ENCODE assay signal across 11 cellular contexts in the genomic region with DNA sequence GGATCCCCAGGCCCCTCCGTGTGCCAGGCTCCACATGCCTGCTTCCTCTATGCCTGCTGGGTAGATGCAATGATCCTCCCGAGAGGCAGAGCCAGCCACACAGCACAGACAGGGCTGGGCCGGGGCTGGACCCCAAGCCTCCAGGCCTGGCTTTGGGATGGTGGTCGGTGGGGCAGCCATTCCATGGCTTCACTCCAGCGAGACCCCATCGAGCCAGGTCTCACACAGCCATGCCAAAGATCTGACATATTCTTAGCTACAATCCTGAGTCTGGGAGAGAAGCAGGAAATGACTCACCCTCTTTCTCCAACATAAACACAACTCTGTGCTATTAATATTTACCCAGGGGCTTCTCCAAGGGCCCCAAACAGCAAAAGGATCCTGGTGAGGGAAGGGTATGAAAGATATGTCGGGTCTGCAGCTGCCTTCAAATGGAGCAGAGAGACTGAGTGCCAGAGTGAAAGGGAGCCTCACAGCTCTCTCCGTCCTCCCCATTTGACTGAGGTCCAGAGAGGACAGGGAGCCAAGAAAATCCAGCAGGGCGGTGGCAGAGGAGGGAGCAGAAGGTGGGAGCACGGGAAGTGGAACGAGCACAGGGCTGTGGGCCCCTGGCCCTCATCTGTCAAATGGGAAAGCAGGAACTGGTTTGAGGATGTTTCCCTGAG.
DNase-seq lines count a peak whose midpoint lies in the region; ATAC-seq, FAIRE-seq and TF ChIP-seq lines count a peak whose summit lies in the region.
"Had no signal": no experiment of that assay in that cellular context is flagged by ENCODE, and none has a peak within 500 bp of the region (broad histone marks: within the 10 kb centered on the region; RNA-seq: fewer than 3 reads in every experiment).

No MANE protein-coding gene starts in this region.

- peak overlapping the region; percentile 74 for H3K4me2 ChIP-seq in A549
- H3K4me2 ChIP-seq in mesendoderm (ENCODE audit: low read length): no peak overlapping the region

- H3K79me2 ChIP-seq in mesendoderm (ENCODE audit: control insufficient read depth, insufficient read depth, low read length): no peaks in the 10 kb centered on the region

- intact Hi-C loops in dorsolateral prefrontal cortex (cut with DNase I): loop anchor here in 1 of 2 donors (10.0 kb wide), 1 partner anchor 169 kb away; no protein-coding TSS in a partner anchor

- no peak overlapping the region for H3K18ac ChIP-seq in mesendoderm (ENCODE audit: low read length)

- H3K56ac ChIP-seq in mesendoderm (ENCODE audit: low read length): no peak overlapping the region

- no peaks in the 10 kb centered on the region for H3K4me1 Mint-ChIP-seq in activated naive CD8-positive, alpha-beta T cell treated with anti-CD3 and anti-CD28 coated beads for 36 hours

- no peak for TF ChIP-seq EP300 in A549 (IDR thresholded peaks at IDR 0.05)

- POLR2A ChIA-PET in A549 (lab: Yijun Ruan, JAX): no interaction called here

- H3K79me1 ChIP-seq in mesendoderm (ENCODE audit: low read length): no peaks in the 10 kb centered on the region

- TF ChIP-seq RAD21 in A549 (conservative IDR thresholded peaks at IDR 0.05 in 1 of 2, IDR thresholded peaks at IDR 0.05 in 1 of 2): no peak

- WGBS in A549 (ENCODE audit: missing lambda C conversion rate): 10% methylated on average over 7 of the region's 11 CpGs
- WGBS in mesendoderm (ENCODE audit: extremely low coverage, insufficient coverage, low lambda C conversion rate): no CpG with 5 or more reads among the region's 11 CpGs

- no peak overlapping the region for H3K27ac Mint-ChIP-seq in activated naive CD8-positive, alpha-beta T cell treated with anti-CD3 and anti-CD28 coated beads for 36 hours
- H3K27ac Mint-ChIP-seq: progenitor cell of endocrine pancreas had no signal

- H3K4me1 ChIP-seq in A549: peaks cover 28% of the 10 kb centered on the region
- no peaks in the 10 kb centered on the region for H3K4me1 ChIP-seq in mesendoderm (ENCODE audit: control insufficient read depth, low read depth, low read length)

- TF ChIP-seq CTCF in A549 (IDR thresholded peaks at IDR 0.05) (no peak), dorsolateral prefrontal cortex (IDR thresholded peaks at IDR 0.05 in 54 of 56, conservative IDR thresholded peaks at IDR 0.05 in 2 of 56; ENCODE audit: low read depth in 1 of 56, partially characterized antibody in 56 of 56) (no peak)

- in situ Hi-C loops in G401 (cut with HindIII; ENCODE audit: low sequenced_read_pairs): no loop called here

- CTCF ChIA-PET in A549 (lab: Yijun Ruan, JAX): interaction anchor here (2.5 kb wide), 1 partner anchor 291 kb away, joined by 11 read pairs; no protein-coding TSS in a partner anchor

- no peak overlapping the region for H3K23ac ChIP-seq in mesendoderm (ENCODE audit: low read length)

- H2BK5ac ChIP-seq in mesendoderm (ENCODE audit: low read length): no peak overlapping the region

- peaks cover 54% of the 10 kb centered on the region for H3K27me3 Mint-ChIP-seq in activated naive CD8-positive, alpha-beta T cell treated with anti-CD3 and anti-CD28 coated beads for 36 hours

- H2BK120ac ChIP-seq in mesendoderm (ENCODE audit: low read depth, low read length): no peak overlapping the region

- no peak overlapping the region for H4K8ac ChIP-seq in mesendoderm (ENCODE audit: low read depth, low read length)

- no peak overlapping the region for H3K9ac ChIP-seq in mesendoderm (ENCODE audit: low read length)

- no peak overlapping the region for H2BK15ac ChIP-seq in mesendoderm (replicated peaks; ENCODE audit: low read depth)

- no peaks in the 10 kb centered on the region for H3K36me3 ChIP-seq in mesendoderm (ENCODE audit: control insufficient read depth, insufficient read depth, low read length)
- H3K36me3 ChIP-seq: BE2C had no signal

- H4K5ac ChIP-seq in mesendoderm (ENCODE audit: low read length): no peak overlapping the region

- peak; percentile 38 to 56 for DNase-seq in A549 (ENCODE audit: low read depth in 1 of 2, low spot score in 1 of 2)
- DNase-seq in LHCN-M2 (ENCODE audit: low read depth): peak; percentile 48
- DNase-seq in dorsolateral prefrontal cortex: no peak
- peak; percentile 42 for DNase-seq in mesendoderm
- DNase-seq in activated naive CD8-positive, alpha-beta T cell treated with anti-CD3 and anti-CD28 coated beads for 36 hours: no peak
- DNase-seq in stimulated activated CD4-positive, alpha-beta T cell treated with anti-CD3 and anti-CD28 coated beads, Interleukin-4, amount 100 ng/mL, for 24 hours: no peak
- DNase-seq in NCI-H82 (lab: John Stamatoyannopoulos, UW): no peak
- DNase-seq in G401 (ENCODE audit: low spot score): no peak
- DNase-seq: BE2C, NCI-H510A had no signal

- no peak for FAIRE-seq in A549 (lab: Jason Lieb, UNC)

- peak; percentile 44 to 81; a peak in 3 of 6 replicates for ATAC-seq in A549

- no peak overlapping the region for H3K4ac ChIP-seq in mesendoderm (ENCODE audit: low read depth, low read length)

- no peak for TF ChIP-seq POLR2A in A549 (IDR thresholded peaks at IDR 0.05; ENCODE audit: low read length)

- H3K9me3 ChIP-seq in A549: no peaks in the 10 kb centered on the region
- H3K9me3 ChIP-seq: BE2C had no signal

- no peak overlapping the region for H3K4me3 Mint-ChIP-seq in activated naive CD8-positive, alpha-beta T cell treated with anti-CD3 and anti-CD28 coated beads for 36 hours

- H3K9me3 Mint-ChIP-seq in activated naive CD8-positive, alpha-beta T cell treated with anti-CD3 and anti-CD28 coated beads for 36 hours: no peaks in the 10 kb centered on the region

- H3K27me3 ChIP-seq in dorsolateral prefrontal cortex (peaks cover 0 to 20% (median 0%) of the 10 kb centered on the region in 45 donors), mesendoderm (ENCODE audit: insufficient read depth, low read length, poor library complexity) (no peaks in the 10 kb centered on the region)
- H3K27me3 ChIP-seq: BE2C had no signal

- H3K27ac ChIP-seq in A549 (peak overlapping the region; percentile 76 to 87), dorsolateral prefrontal cortex (peak overlapping the region in 49 of 59 donors; percentile 4 to 89 (median 63)), mesendoderm (ENCODE audit: low read depth, low read length) (no peak overlapping the region)

- no peaks in the 10 kb centered on the region for H3K36me3 Mint-ChIP-seq in activated naive CD8-positive, alpha-beta T cell treated with anti-CD3 and anti-CD28 coated beads for 36 hours

- H3K4me3 ChIP-seq in A549: no peak overlapping the region
- H3K4me3 ChIP-seq in dorsolateral prefrontal cortex: no peak overlapping the region
- H3K4me3 ChIP-seq in mesendoderm (ENCODE audit: low read length): no peak overlapping the region

- no peak overlapping the region for H2AK5ac ChIP-seq in mesendoderm (ENCODE audit: low read length)

TF ChIP-seq in A549, 52 proteins besides CTCF, POLR2A, EP300 and RAD21 (continues in another document):
- no peak for TF ChIP-seq SREBF2 (IDR thresholded peaks at IDR 0.05)
- TF ChIP-seq CBX8 (IDR thresholded peaks at IDR 0.05): no peak
- no peak for TF ChIP-seq FOSB (CRISPR knock-in tag; IDR thresholded peaks at IDR 0.05)
- TF ChIP-seq, protein P1, sequence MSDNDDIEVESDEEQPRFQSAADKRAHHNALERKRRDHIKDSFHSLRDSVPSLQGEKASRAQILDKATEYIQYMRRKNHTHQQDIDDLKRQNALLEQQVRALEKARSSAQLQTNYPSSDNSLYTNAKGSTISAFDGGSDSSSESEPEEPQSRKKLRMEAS (IDR thresholded peaks at IDR 0.05): 0 out of 2 replicates have a peak, but pooled peaks have one; percentile 46
- no peak for TF ChIP-seq NR3C1 (IDR thresholded peaks at IDR 0.05)
- TF ChIP-seq CHD2 (IDR thresholded peaks at IDR 0.05; ENCODE audit: low read length, partially characterized antibody): no peak
- TF ChIP-seq TFCP2L1 (CRISPR knock-in tag; IDR thresholded peaks at IDR 0.05): no peak
- TF ChIP-seq ZNF302 (CRISPR knock-in tag; IDR thresholded peaks at IDR 0.05): no peak
- no peak for TF ChIP-seq FOSL2 (IDR thresholded peaks at IDR 0.05)
- TF ChIP-seq FOSL2 (CRISPR knock-in tag; IDR thresholded peaks at IDR 0.05): peak; percentile 72; the same call in 1 of the 2 replicates
- no peak for TF ChIP-seq HOXB13 (CRISPR knock-in tag; IDR thresholded peaks at IDR 0.05; ENCODE audit: low read depth)
- TF ChIP-seq, protein P2, sequence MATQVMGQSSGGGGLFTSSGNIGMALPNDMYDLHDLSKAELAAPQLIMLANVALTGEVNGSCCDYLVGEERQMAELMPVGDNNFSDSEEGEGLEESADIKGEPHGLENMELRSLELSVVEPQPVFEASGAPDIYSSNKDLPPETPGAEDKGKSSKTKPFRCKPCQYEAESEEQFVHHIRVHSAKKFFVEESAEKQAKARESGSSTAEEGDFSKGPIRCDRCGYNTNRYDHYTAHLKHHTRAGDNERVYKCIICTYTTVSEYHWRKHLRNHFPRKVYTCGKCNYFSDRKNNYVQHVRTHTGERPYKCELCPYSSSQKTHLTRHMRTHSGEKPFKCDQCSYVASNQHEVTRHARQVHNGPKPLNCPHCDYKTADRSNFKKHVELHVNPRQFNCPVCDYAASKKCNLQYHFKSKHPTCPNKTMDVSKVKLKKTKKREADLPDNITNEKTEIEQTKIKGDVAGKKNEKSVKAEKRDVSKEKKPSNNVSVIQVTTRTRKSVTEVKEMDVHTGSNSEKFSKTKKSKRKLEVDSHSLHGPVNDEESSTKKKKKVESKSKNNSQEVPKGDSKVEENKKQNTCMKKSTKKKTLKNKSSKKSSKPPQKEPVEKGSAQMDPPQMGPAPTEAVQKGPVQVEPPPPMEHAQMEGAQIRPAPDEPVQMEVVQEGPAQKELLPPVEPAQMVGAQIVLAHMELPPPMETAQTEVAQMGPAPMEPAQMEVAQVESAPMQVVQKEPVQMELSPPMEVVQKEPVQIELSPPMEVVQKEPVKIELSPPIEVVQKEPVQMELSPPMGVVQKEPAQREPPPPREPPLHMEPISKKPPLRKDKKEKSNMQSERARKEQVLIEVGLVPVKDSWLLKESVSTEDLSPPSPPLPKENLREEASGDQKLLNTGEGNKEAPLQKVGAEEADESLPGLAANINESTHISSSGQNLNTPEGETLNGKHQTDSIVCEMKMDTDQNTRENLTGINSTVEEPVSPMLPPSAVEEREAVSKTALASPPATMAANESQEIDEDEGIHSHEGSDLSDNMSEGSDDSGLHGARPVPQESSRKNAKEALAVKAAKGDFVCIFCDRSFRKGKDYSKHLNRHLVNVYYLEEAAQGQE (IDR thresholded peaks at IDR 0.05): no peak
- TF ChIP-seq, protein P3, sequence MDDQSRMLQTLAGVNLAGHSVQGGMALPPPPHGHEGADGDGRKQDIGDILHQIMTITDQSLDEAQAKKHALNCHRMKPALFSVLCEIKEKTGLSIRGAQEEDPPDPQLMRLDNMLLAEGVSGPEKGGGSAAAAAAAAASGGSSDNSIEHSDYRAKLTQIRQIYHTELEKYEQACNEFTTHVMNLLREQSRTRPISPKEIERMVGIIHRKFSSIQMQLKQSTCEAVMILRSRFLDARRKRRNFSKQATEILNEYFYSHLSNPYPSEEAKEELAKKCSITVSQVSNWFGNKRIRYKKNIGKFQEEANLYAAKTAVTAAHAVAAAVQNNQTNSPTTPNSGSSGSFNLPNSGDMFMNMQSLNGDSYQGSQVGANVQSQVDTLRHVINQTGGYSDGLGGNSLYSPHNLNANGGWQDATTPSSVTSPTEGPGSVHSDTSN (IDR thresholded peaks at IDR 0.05): no peak
- TF ChIP-seq MYC (IDR thresholded peaks at IDR 0.05; ENCODE audit: borderline replicate concordance, low read length): no peak

Comparison
In these comparisons a context has a peak if more than half of its experiments do, and no peak if none do; other contexts are left out.
1. DNase-seq: peak in A549 (2 of 2), LHCN-M2 (single experiment) and mesendoderm (single experiment); none in dorsolateral prefrontal cortex (0 of 10), activated naive CD8-positive, alpha-beta T cell treated with anti-CD3 and anti-CD28 coated beads for 36 hours (single experiment), stimulated activated CD4-positive, alpha-beta T cell treated with anti-CD3 and anti-CD28 coated beads, Interleukin-4, amount 100 ng/mL, for 24 hours (single experiment), NCI-H82 (single experiment) and G401 (single experiment).